In genomic region chr1:203437696-203438315, GRCh38 we compare ENCODE assay signal across 22 cellular contexts. TPM values are rescaled to one million over a fixed set of nuclear protein-coding genes. Genes with fewer than 3 reads are reported as not detected.
DNase-seq lines count a peak whose midpoint lies in the region; ATAC-seq, FAIRE-seq and TF ChIP-seq lines count a peak whose summit lies in the region.
"Had no signal": no experiment of that assay in that cellular context is flagged by ENCODE, and none has a peak within 500 bp of the region (broad histone marks: within the 10 kb centered on the region; RNA-seq: fewer than 3 reads in every experiment).

No MANE protein-coding gene starts in this region.

- H3K27me3 ChIP-seq in WERI-Rb-1 (ENCODE audit: insufficient read depth, low read depth, severe bottlenecking) (peaks cover 19% of the 10 kb centered on the region), H1 (replicated peaks in 1 of 4; ENCODE audit: control insufficient read depth in 3 of 4, extremely low read depth in 1 of 4, insufficient read depth in 3 of 4, low read length in 3 of 4) (no peaks in the 10 kb centered on the region; a peak in 1 of 7 replicates), neuronal stem cell (ENCODE audit: control insufficient read depth in 3 of 3, insufficient read depth in 3 of 3, low read depth in 1 of 3, low read length in 3 of 3) (peaks cover 0 to 37% (median 0%) of the 10 kb centered on the region in 3 experiments)

- H3K56ac ChIP-seq in H1 (replicated peaks; ENCODE audit: insufficient read length, low read depth, low read length): no peak overlapping the region

- POLR2A ChIA-PET in H1 (lab: Charles Lee; ENCODE audit: partially characterized antibody): no interaction called here

- H3K4me3 ChIP-seq in WERI-Rb-1 (ENCODE audit: low read depth, low read length): no peak overlapping the region
- H3K4me3 ChIP-seq in H1 (ENCODE audit: extremely low read depth in 1 of 4, insufficient read depth in 2 of 4, low read depth in 3 of 4, low read length in 4 of 4): no peak overlapping the region
- H3K4me3 ChIP-seq in neuronal stem cell (ENCODE audit: low read length in 2 of 2): no peak overlapping the region
- H3K4me3 ChIP-seq: K562 had no signal

- TF ChIP-seq CTCF in WERI-Rb-1 (IDR thresholded peaks at IDR 0.05; ENCODE audit: low read depth, low read length): no peak
- no peak for TF ChIP-seq CTCF in H1 (IDR thresholded peaks at IDR 0.05; ENCODE audit: control extremely low read depth in 1 of 3, insufficient read depth in 1 of 3, low read depth in 1 of 3, low read length in 3 of 3)
- no peak for TF ChIP-seq CTCF in endothelial cell (IDR thresholded peaks at IDR 0.05; ENCODE audit: unreplicated experiment)

- H2BK5ac ChIP-seq in H1 (ENCODE audit: low read depth, low read length) (no peak overlapping the region), neuronal stem cell (ENCODE audit: low read length) (no peak overlapping the region)

- no peak overlapping the region for H3K23ac ChIP-seq in H1 (ENCODE audit: insufficient read length)
- H3K23ac ChIP-seq in neuronal stem cell (ENCODE audit: low read depth, low read length, poor library complexity): no peak overlapping the region

- CTCF ChIA-PET in H1 (lab: Charles Lee; ENCODE audit: partially characterized antibody): interaction anchor here (0.6 to 1.5 kb wide), 2 partner anchors 50 to 287 kb away, joined by 3 to 4 read pairs; no protein-coding TSS in a partner anchor
- CTCF ChIA-PET in activated naive CD4-positive, alpha-beta T cell treated with anti-CD3 and anti-CD28 coated beads, Interleukin-2, amount 10 ng/mL, durations not matched to agents 7 days and 5 days (lab: Charles Lee): interaction anchor here (0.8 kb wide), 1 partner anchor 171 kb away, joined by 3 read pairs; no protein-coding TSS in a partner anchor

- H3K4me3 Mint-ChIP-seq in endothelial cell (ENCODE audit: unreplicated experiment): no peak overlapping the region
- no peak overlapping the region for H3K4me3 Mint-ChIP-seq in activated naive CD4-positive, alpha-beta T cell treated with anti-CD3 and anti-CD28 coated beads, Interleukin-2, amount 10 ng/mL, durations not matched to agents 7 days and 5 days
- H3K4me3 Mint-ChIP-seq: CD4-positive, alpha-beta T cell had no signal

- H3K4me1 ChIP-seq in H1 (replicated peaks in 1 of 4; ENCODE audit: control insufficient read depth in 3 of 4, insufficient read depth in 4 of 4, low read length in 3 of 4) (peaks cover 0 to 2% (median under 1%) of the 10 kb centered on the region in 4 experiments; a peak in 4 of 7 replicates), neuronal stem cell (ENCODE audit: control insufficient read depth in 2 of 2, insufficient read depth in 1 of 2, low read depth in 1 of 2, low read length in 2 of 2) (peaks cover 0 to 5% of the 10 kb centered on the region in 2 donors)

- peaks cover 13% of the 10 kb centered on the region for H3K9me3 ChIP-seq in WERI-Rb-1 (ENCODE audit: severe bottlenecking)
- H3K9me3 ChIP-seq in H1 (ENCODE audit: insufficient read depth in 2 of 2, low read depth in 1 of 2, low read length in 1 of 2): no peaks in the 10 kb centered on the region
- no peaks in the 10 kb centered on the region for H3K9me3 ChIP-seq in neuronal stem cell (replicated peaks in 1 of 2; ENCODE audit: control insufficient read depth in 2 of 2, insufficient read depth in 1 of 2, low read depth in 1 of 2, low read length in 2 of 2)

- TF ChIP-seq RAD21 in H1 (IDR thresholded peaks at IDR 0.05 in 1 of 2, conservative IDR thresholded peaks at IDR 0.05 in 1 of 2; ENCODE audit: low read depth in 2 of 2, low read length in 2 of 2): no peak

- H2AFZ ChIP-seq in H1 (ENCODE audit: low read length) (peak overlapping the region; percentile 49; the same call in 1 of the 2 replicates), neuronal stem cell (ENCODE audit: low read length) (no peak overlapping the region)

- H3K79me2 ChIP-seq in H1 (ENCODE audit: control insufficient read depth in 1 of 2, insufficient read depth in 2 of 2, low read length in 2 of 2): no peaks in the 10 kb centered on the region

- H2BK12ac ChIP-seq in H1 (ENCODE audit: low read depth, low read length) (no peak overlapping the region), neuronal stem cell (ENCODE audit: low read length) (no peak overlapping the region)

- peaks cover 15% of the 10 kb centered on the region for H3K27me3 Mint-ChIP-seq in endothelial cell (ENCODE audit: unreplicated experiment)
- H3K27me3 Mint-ChIP-seq in activated naive CD4-positive, alpha-beta T cell treated with anti-CD3 and anti-CD28 coated beads, Interleukin-2, amount 10 ng/mL, durations not matched to agents 7 days and 5 days: peaks cover 41% of the 10 kb centered on the region

- H4K20me1 ChIP-seq in H1 (replicated peaks in 1 of 2; ENCODE audit: control insufficient read depth in 1 of 2, insufficient read depth in 2 of 2, low read length in 2 of 2): no peaks in the 10 kb centered on the region

- no peak overlapping the region for H3K27ac Mint-ChIP-seq in endothelial cell (ENCODE audit: unreplicated experiment)
- H3K27ac Mint-ChIP-seq in activated naive CD4-positive, alpha-beta T cell treated with anti-CD3 and anti-CD28 coated beads, Interleukin-2, amount 10 ng/mL, durations not matched to agents 7 days and 5 days: no peak overlapping the region
- H3K27ac Mint-ChIP-seq: CD4-positive, alpha-beta T cell had no signal

- in situ Hi-C loops in G401 (cut with HindIII; ENCODE audit: low sequenced_read_pairs): no loop called here

- H3K27ac ChIP-seq in WERI-Rb-1: no peak overlapping the region
- no peak overlapping the region for H3K27ac ChIP-seq in H1 (ENCODE audit: low read depth, low read length)
- H3K27ac ChIP-seq in neuronal stem cell (replicated peaks; ENCODE audit: low read length): no peak overlapping the region
- H3K27ac ChIP-seq: C4-2B had no signal

- H3K79me1 ChIP-seq in H1 (ENCODE audit: low read depth, low read length) (no peaks in the 10 kb centered on the region), neuronal stem cell (ENCODE audit: low read depth, low read length) (no peaks in the 10 kb centered on the region)

- no peaks in the 10 kb centered on the region for H3K36me3 ChIP-seq in WERI-Rb-1
- no peaks in the 10 kb centered on the region for H3K36me3 ChIP-seq in H1 (ENCODE audit: control insufficient read depth in 2 of 4, insufficient read depth in 4 of 4, low read length in 3 of 4)
- H3K36me3 ChIP-seq in neuronal stem cell (replicated peaks in 1 of 2; ENCODE audit: control insufficient read depth in 2 of 2, insufficient read depth in 2 of 2, low read length in 2 of 2): no peaks in the 10 kb centered on the region

- H4K5ac ChIP-seq in H1 (ENCODE audit: insufficient read length, low read depth, low read length): no peak overlapping the region

- H3K9ac ChIP-seq in H1 (replicated peaks in 1 of 4; ENCODE audit: extremely low read depth in 1 of 4, low read depth in 3 of 4, low read length in 3 of 4): no peak overlapping the region
- no peak overlapping the region for H3K9ac ChIP-seq in neuronal stem cell (ENCODE audit: low read depth, low read length, poor library complexity)

- H4K8ac ChIP-seq in H1 (ENCODE audit: extremely low read depth, insufficient read depth, low read length): 0 out of 2 replicates have a peak overlapping the region, but pooled peaks have one; percentile 29
- no peak overlapping the region for H4K8ac ChIP-seq in neuronal stem cell (ENCODE audit: low read depth, low read length)

- H2BK120ac ChIP-seq in H1 (replicated peaks; ENCODE audit: low read depth, low read length): no peak overlapping the region
- no peak overlapping the region for H2BK120ac ChIP-seq in neuronal stem cell (ENCODE audit: low read depth, low read length)

- peak; percentile 70 for DNase-seq in G401 (ENCODE audit: low spot score)
- DNase-seq in WERI-Rb-1: peak; percentile 9
- no peak for DNase-seq in H1 (ENCODE audit: low read depth in 1 of 2, low spot score in 2 of 2)
- DNase-seq in neuronal stem cell (ENCODE audit: low spot score): no peak
- no peak for DNase-seq in endothelial cell (ENCODE audit: low spot score)
- DNase-seq in activated T-cell treated with anti-CD3 and anti-CD28 coated beads, Interleukin-2, amount 50 U/mL, for 48 hours: no peak
- no peak for DNase-seq in activated naive CD4-positive, alpha-beta T cell treated with anti-CD3 and anti-CD28 coated beads, Interleukin-2, amount 10 ng/mL, durations not matched to agents 7 days and 5 days
- DNase-seq: ACHN; CD4-positive, alpha-beta T cell; DMS153; DMS79; GF-D8; HCEC 1CT; IMR-90 had no signal

- H3K4me2 ChIP-seq in H1 (ENCODE audit: insufficient read depth in 1 of 2, low read depth in 2 of 2, low read length in 2 of 2): no peak overlapping the region
- no peak overlapping the region for H3K4me2 ChIP-seq in neuronal stem cell (ENCODE audit: insufficient read depth, low read length, poor library complexity, severe bottlenecking)

- H3K18ac ChIP-seq in H1 (ENCODE audit: extremely low read depth, low read length): no peak overlapping the region
- H3K18ac ChIP-seq in neuronal stem cell (ENCODE audit: low read length): peak overlapping the region; percentile 59

- no peak overlapping the region for H3K4ac ChIP-seq in H1 (replicated peaks; ENCODE audit: insufficient read length, low read depth, low read length)
- no peak overlapping the region for H3K4ac ChIP-seq in neuronal stem cell (ENCODE audit: low read length)

- TF ChIP-seq EP300 in H1 (IDR thresholded peaks at IDR 0.05; ENCODE audit: borderline replicate concordance in 1 of 2, low read depth in 2 of 2, low read length in 2 of 2): no peak

- H3K14ac ChIP-seq in H1 (ENCODE audit: insufficient read length) (no peak overlapping the region), neuronal stem cell (ENCODE audit: low read length) (no peak overlapping the region)

- no peaks in the 10 kb centered on the region for H3K23me2 ChIP-seq in H1 (ENCODE audit: low read depth, low read length)

- no peak overlapping the region for H2AK5ac ChIP-seq in H1 (ENCODE audit: low read depth, low read length)
- no peak overlapping the region for H2AK5ac ChIP-seq in neuronal stem cell (ENCODE audit: low read depth, low read length)

- ATAC-seq in HG02571 (IDR thresholded peaks at IDR 0.05; ENCODE audit: unreplicated experiment): no peak
- ATAC-seq: K562 had no signal

- 86% methylated on average over 14 of the region's 15 CpGs; no CpG with 5 or more reads in 1 of the 2 experiments for WGBS in H1 (ENCODE audit: extremely low coverage in 1 of 2, insufficient coverage in 1 of 2, insufficient read length in 1 of 2, insufficient replicate concordance in 2 of 2, low coverage in 1 of 2, low lambda C conversion rate in 2 of 2, missing lambda C conversion rate in 1 of 2), 2 experiments
- no CpG with 5 or more reads among the region's 15 CpGs for WGBS in neuronal stem cell (ENCODE audit: extremely low coverage in 2 of 2, insufficient read length in 2 of 2, insufficient replicate concordance in 1 of 2), 2 donors

- TF ChIP-seq POLR2A in H1 (IDR thresholded peaks at IDR 0.05; ENCODE audit: control extremely low read depth in 1 of 2, low read depth in 2 of 2, low read length in 2 of 2): no peak

- no peak overlapping the region for H4K91ac ChIP-seq in H1 (replicated peaks; ENCODE audit: insufficient read length, low read length)
- H4K91ac ChIP-seq in neuronal stem cell (ENCODE audit: low read depth, low read length, poor library complexity): no peak overlapping the region

- H3K36me3 Mint-ChIP-seq in endothelial cell (ENCODE audit: low read depth, unreplicated experiment): no peaks in the 10 kb centered on the region
- no peaks in the 10 kb centered on the region for H3K36me3 Mint-ChIP-seq in activated naive CD4-positive, alpha-beta T cell treated with anti-CD3 and anti-CD28 coated beads, Interleukin-2, amount 10 ng/mL, durations not matched to agents 7 days and 5 days

- peaks cover 20% of the 10 kb centered on the region for H3K4me1 Mint-ChIP-seq in endothelial cell (ENCODE audit: unreplicated experiment)
- H3K4me1 Mint-ChIP-seq in activated naive CD4-positive, alpha-beta T cell treated with anti-CD3 and anti-CD28 coated beads, Interleukin-2, amount 10 ng/mL, durations not matched to agents 7 days and 5 days: no peaks in the 10 kb centered on the region

- H3K9me3 Mint-ChIP-seq in endothelial cell (ENCODE audit: unreplicated experiment): no peaks in the 10 kb centered on the region
- no peaks in the 10 kb centered on the region for H3K9me3 Mint-ChIP-seq in activated naive CD4-positive, alpha-beta T cell treated with anti-CD3 and anti-CD28 coated beads, Interleukin-2, amount 10 ng/mL, durations not matched to agents 7 days and 5 days
- H3K9me3 Mint-ChIP-seq: CD4-positive, alpha-beta T cell had no signal

- H2BK15ac ChIP-seq in H1 (ENCODE audit: low read length) (no peak overlapping the region), neuronal stem cell (ENCODE audit: low read length) (peak overlapping the region; percentile 14)

- FAIRE-seq in H1 (lab: Jason Lieb, UNC): no peak
- FAIRE-seq: A204.1, H54, HTR-8/SVneo, K562 had no signal

- H2BK20ac ChIP-seq in H1 (ENCODE audit: low read length): no peak overlapping the region

RNA-seq across cellular contexts. Expression of gene PRELP, which starts 37.8 kb away (rescaled TPM):
- total RNA-seq in G401 (2014; rRNA removed; shearing (Covaris generic)): not detected in 2 replicates
- 0.13 and 0.19 TPM in 2 replicates for total RNA-seq in H1 (2021; fragmentation: NEBNext Ultra II Directional; extraction: Animal tissue kit (Norgen Biotek cat#: 25700))
- polyA plus RNA-seq in H1 (2011; rRNA removed): 0.23 and 0.28 TPM in 2 replicates
- 0.09 TPM for polyA plus RNA-seq in H1 (2011; cell fraction: cytosol; rRNA removed)
- polyA plus RNA-seq in H1 (2011; cell fraction: nucleus; rRNA removed): 0.17 TPM
- 0.17 to 0.28 TPM (median 0.20 TPM) in 4 replicates for polyA plus RNA-seq in H1 (2012, experiment 1 of 2)
- 0.34 TPM for polyA plus RNA-seq in H1 (2012, experiment 2 of 2)
- polyA plus RNA-seq in H1 (2013, experiment 1 of 2): 0.32 TPM
- 0.28 TPM for polyA plus RNA-seq in H1 (2013, experiment 2 of 2)
- polyA minus RNA-seq in H1 (2011; rRNA and poly(A)+ RNA removed): 0.16 and 0.20 TPM in 2 replicates
- polyA minus RNA-seq in H1 (2011; cell fraction: cytosol; rRNA and poly(A)+ RNA removed): not detected
- polyA minus RNA-seq in H1 (2011; cell fraction: nucleus; rRNA and poly(A)+ RNA removed): 0.10 TPM
- polyA plus RNA-seq in neuronal stem cell (2013, experiment 1 of 2): 3.9 TPM
- 4.0 TPM for polyA plus RNA-seq in neuronal stem cell (2013, experiment 2 of 2)
- total RNA-seq in endothelial cell (ENCODE audit: unreplicated experiment): 0.13 TPM
- total RNA-seq: CD4-positive, alpha-beta T cell; Daoy; IMR-90 had no signal
- polyA plus RNA-seq: K562 had no signal

RNA-seq across cellular contexts. Expression of gene OPTC, which starts 56.1 kb away (rescaled TPM):
- not detected in 2 replicates for total RNA-seq in G401 (2014; rRNA removed; shearing (Covaris generic))
- total RNA-seq in H1 (2021; fragmentation: NEBNext Ultra II Directional; extraction: Animal tissue kit (Norgen Biotek cat#: 25700)): 0.78 and 1.1 TPM in 2 replicates
- 2.8 and 4.0 TPM in 2 replicates for polyA plus RNA-seq in H1 (2011; rRNA removed)
- 1.6 TPM for polyA plus RNA-seq in H1 (2011; cell fraction: cytosol; rRNA removed)
- 2.0 TPM for polyA plus RNA-seq in H1 (2011; cell fraction: nucleus; rRNA removed)
- polyA plus RNA-seq in H1 (2012, experiment 1 of 2): 1.4 to 3.3 TPM (median 2.5 TPM) in 4 replicates
- 2.1 TPM for polyA plus RNA-seq in H1 (2012, experiment 2 of 2)
- 1.8 TPM for polyA plus RNA-seq in H1 (2013, experiment 1 of 2)
- polyA plus RNA-seq in H1 (2013, experiment 2 of 2): 2.0 TPM
- polyA minus RNA-seq in H1 (2011; rRNA and poly(A)+ RNA removed): 1.0 and 2.9 TPM in 2 replicates
- not detected for polyA minus RNA-seq in H1 (2011; cell fraction: cytosol; rRNA and poly(A)+ RNA removed)
- 0.50 TPM for polyA minus RNA-seq in H1 (2011; cell fraction: nucleus; rRNA and poly(A)+ RNA removed)
- 0.11 TPM for polyA plus RNA-seq in neuronal stem cell (2013, experiment 1 of 2)
- polyA plus RNA-seq in neuronal stem cell (2013, experiment 2 of 2): 0.08 TPM
- total RNA-seq in endothelial cell (ENCODE audit: unreplicated experiment): 0.36 TPM
- total RNA-seq: CD4-positive, alpha-beta T cell; Daoy; IMR-90; K562 had no signal
- polyA plus RNA-seq: BJ, IMR-90, K562 had no signal

Comparison
In these comparisons a context has a peak if more than half of its experiments do, and no peak if none do; other contexts are left out.
1. DNase-seq: peak in G401 (single experiment) and WERI-Rb-1 (single experiment); none in H1 (0 of 2), neuronal stem cell (single experiment), endothelial cell (single experiment), activated T-cell treated with anti-CD3 and anti-CD28 coated beads, Interleukin-2, amount 50 U/mL, for 48 hours (0 of 2) and activated naive CD4-positive, alpha-beta T cell treated with anti-CD3 and anti-CD28 coated beads, Interleukin-2, amount 10 ng/mL, durations not matched to agents 7 days and 5 days (single experiment).